Comparison of ENCODE assay signal across 16 cellular contexts in the genomic region with DNA sequence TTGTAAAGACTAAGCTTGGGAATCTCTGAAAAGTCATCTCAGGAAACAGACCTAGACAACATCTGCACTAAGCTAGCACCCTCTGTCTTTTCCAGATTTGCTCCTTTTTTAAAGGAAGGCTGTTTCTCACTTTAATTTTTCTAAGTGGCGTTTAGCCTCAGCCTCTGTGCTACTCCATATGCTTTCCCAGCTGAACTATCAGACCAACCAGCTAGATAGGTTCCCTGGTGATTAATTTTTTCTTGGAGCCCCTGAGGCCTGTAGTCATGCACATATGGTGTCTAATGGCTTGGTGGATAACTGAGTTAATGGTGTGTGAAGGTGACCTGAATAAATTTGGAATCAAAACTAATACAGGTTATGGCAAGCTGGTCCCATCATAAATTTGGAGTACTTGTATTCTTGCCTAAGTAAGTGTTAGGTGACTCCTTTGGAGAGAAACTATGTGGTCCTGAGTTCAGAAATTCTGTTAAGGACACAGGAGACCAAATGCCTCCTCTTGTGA.
"Had no signal": no experiment of that assay in that cellular context is flagged by ENCODE, and none has a peak within 500 bp of the region (broad histone marks: within the 10 kb centered on the region; RNA-seq: fewer than 3 reads in every experiment).

No MANE protein-coding gene starts in this region.

- FAIRE-seq: frontal cortex, islet of Langerhans had no signal

- ATAC-seq: left lobe of liver; stimulated activated naive CD8-positive, alpha-beta T cell treated with anti-CD3 and anti-CD28 coated beads, Interleukin-15, amount 100 ng/mL, for 72 hours had no signal

- H3K27me3 Mint-ChIP-seq: naive B cell; stimulated activated naive CD8-positive, alpha-beta T cell treated with anti-CD3 and anti-CD28 coated beads, Interleukin-15, amount 100 ng/mL, for 72 hours; type B pancreatic cell had no signal

- DNase-seq: activated CD4-positive, alpha-beta T cell treated with anti-CD3 and anti-CD28 coated beads for 1 hour; activated CD4-positive, alpha-beta T cell treated with anti-CD3 and anti-CD28 coated beads, Interleukin-2, amount 50 U/mL, for 4 hours; activated naive CD4-positive, alpha-beta T cell; activated T-cell treated with anti-CD3 and anti-CD28 coated beads for 4 hours; anterior cingulate cortex; brain microvascular endothelial cell; dermis blood vessel endothelial cell; naive B cell; stimulated activated CD4-positive, alpha-beta T cell treated with anti-CD3 and anti-CD28 coated beads, Interleukin-1b, Interleukin-23, amount 100 ng/mL, for 48 hours; stimulated activated naive CD8-positive, alpha-beta T cell treated with anti-CD3 and anti-CD28 coated beads, Interleukin-15, amount 100 ng/mL, for 72 hours; T-helper 9 cell had no signal

- H3K27ac Mint-ChIP-seq: neural progenitor cell; stimulated activated naive CD8-positive, alpha-beta T cell treated with anti-CD3 and anti-CD28 coated beads, Interleukin-15, amount 100 ng/mL, for 72 hours; type B pancreatic cell had no signal

- H3K9me3 Mint-ChIP-seq: naive B cell; neural progenitor cell; stimulated activated naive CD8-positive, alpha-beta T cell treated with anti-CD3 and anti-CD28 coated beads, Interleukin-15, amount 100 ng/mL, for 72 hours; type B pancreatic cell had no signal

- H3K4me3 Mint-ChIP-seq: naive B cell; neural progenitor cell; stimulated activated naive CD8-positive, alpha-beta T cell treated with anti-CD3 and anti-CD28 coated beads, Interleukin-15, amount 100 ng/mL, for 72 hours; type B pancreatic cell had no signal

- H3K4me1 Mint-ChIP-seq: neural progenitor cell had no signal
